ENCODE assay signal across 1 cellular context in the genomic region with DNA sequence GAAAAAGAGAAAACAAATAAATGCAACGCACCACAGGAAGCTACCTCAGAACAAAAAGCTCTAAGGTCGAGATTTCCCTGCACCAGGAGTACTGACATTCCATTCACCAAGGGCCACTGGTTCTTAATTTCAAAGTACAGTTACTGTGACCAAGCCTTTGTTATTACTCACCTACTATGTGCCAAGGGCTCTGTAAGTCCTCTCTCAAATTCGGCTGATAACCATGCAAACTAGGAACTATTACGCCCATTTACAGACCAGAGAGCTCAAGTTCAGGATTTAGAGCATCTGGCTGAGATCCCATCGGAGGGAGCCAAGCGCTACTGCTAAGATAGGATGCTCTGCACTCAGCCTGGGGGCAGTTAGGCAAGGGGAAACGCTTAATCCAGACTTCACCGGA.
TF ChIP-seq lines count a peak whose summit lies in the region.

No MANE protein-coding gene starts in this region.

TF ChIP-seq in A549, 52 proteins besides CTCF, POLR2A, EP300 and RAD21 (continued from another document):
- TF ChIP-seq, protein P1, sequence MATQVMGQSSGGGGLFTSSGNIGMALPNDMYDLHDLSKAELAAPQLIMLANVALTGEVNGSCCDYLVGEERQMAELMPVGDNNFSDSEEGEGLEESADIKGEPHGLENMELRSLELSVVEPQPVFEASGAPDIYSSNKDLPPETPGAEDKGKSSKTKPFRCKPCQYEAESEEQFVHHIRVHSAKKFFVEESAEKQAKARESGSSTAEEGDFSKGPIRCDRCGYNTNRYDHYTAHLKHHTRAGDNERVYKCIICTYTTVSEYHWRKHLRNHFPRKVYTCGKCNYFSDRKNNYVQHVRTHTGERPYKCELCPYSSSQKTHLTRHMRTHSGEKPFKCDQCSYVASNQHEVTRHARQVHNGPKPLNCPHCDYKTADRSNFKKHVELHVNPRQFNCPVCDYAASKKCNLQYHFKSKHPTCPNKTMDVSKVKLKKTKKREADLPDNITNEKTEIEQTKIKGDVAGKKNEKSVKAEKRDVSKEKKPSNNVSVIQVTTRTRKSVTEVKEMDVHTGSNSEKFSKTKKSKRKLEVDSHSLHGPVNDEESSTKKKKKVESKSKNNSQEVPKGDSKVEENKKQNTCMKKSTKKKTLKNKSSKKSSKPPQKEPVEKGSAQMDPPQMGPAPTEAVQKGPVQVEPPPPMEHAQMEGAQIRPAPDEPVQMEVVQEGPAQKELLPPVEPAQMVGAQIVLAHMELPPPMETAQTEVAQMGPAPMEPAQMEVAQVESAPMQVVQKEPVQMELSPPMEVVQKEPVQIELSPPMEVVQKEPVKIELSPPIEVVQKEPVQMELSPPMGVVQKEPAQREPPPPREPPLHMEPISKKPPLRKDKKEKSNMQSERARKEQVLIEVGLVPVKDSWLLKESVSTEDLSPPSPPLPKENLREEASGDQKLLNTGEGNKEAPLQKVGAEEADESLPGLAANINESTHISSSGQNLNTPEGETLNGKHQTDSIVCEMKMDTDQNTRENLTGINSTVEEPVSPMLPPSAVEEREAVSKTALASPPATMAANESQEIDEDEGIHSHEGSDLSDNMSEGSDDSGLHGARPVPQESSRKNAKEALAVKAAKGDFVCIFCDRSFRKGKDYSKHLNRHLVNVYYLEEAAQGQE (IDR thresholded peaks at IDR 0.05) = no peak
- TF ChIP-seq JUN (IDR thresholded peaks at IDR 0.05) (no peak), CEBPB (IDR thresholded peaks at IDR 0.05) (no peak)
- TF ChIP-seq, protein P2, sequence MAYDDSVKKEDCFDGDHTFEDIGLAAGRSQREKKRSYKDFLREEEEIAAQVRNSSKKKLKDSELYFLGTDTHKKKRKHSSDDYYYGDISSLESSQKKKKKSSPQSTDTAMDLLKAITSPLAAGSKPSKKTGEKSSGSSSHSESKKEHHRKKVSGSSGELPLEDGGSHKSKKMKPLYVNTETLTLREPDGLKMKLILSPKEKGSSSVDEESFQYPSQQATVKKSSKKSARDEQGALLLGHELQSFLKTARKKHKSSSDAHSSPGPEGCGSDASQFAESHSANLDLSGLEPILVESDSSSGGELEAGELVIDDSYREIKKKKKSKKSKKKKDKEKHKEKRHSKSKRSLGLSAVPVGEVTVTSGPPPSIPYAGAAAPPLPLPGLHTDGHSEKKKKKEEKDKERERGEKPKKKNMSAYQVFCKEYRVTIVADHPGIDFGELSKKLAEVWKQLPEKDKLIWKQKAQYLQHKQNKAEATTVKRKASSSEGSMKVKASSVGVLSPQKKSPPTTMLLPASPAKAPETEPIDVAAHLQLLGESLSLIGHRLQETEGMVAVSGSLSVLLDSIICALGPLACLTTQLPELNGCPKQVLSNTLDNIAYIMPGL (CRISPR knock-in tag; IDR thresholded peaks at IDR 0.05; ENCODE audit: borderline replicate concordance) = no peak
